In the genomic region with DNA sequence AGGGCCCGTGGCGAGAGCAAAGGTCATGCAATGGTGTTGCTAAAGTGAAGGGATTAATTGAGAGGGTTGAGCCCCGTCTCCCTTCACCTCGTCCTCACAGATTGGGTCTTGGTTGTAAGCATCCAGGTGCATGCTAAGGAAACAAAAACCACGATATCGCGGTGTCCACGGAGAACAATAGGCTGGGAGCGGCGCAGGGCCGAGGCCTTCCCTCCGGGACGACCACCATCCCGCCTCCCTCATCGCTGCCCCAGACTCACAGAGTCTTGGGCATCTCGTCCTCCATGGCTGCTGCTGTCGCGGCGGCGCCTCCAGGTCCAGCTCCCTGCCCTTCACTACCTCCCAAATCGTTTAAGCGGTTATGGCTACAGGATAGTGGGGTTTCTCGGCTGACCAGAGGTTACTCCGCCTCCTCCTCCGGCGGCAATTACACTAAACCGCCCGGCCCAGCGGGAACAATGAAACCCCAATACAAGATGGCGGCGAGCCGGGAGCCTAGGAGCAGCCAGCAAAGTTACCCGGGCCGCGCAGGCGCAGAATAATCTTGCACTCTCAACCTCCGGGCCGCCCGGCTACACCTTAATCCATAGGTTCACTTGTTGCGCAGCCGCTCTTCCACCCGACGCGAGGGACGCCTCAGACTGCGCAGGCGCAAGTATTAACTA, we compare ENCODE assay signal across 8 cellular contexts. TPM values are rescaled to one million over a fixed set of nuclear protein-coding genes. Genes with fewer than 3 reads are reported as not detected.
DNase-seq lines count a peak whose midpoint lies in the region; ATAC-seq and TF ChIP-seq lines count a peak whose summit lies in the region.

A gene with protein sequence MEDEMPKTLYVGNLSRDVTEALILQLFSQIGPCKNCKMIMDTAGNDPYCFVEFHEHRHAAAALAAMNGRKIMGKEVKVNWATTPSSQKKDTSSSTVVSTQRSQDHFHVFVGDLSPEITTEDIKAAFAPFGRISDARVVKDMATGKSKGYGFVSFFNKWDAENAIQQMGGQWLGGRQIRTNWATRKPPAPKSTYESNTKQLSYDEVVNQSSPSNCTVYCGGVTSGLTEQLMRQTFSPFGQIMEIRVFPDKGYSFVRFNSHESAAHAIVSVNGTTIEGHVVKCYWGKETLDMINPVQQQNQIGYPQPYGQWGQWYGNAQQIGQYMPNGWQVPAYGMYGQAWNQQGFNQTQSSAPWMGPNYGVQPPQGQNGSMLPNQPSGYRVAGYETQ (minus strand): TSS at position 484 of the 665 bp plus-strand sequence. CDS start 198 bp downstream, at position 286.

- peak; percentile 99 for DNase-seq in EH (ENCODE audit: low read depth)
- peak; percentile 98 for DNase-seq in H4 (ENCODE audit: low spot score)
- DNase-seq in LoVo (ENCODE audit: low spot score), result peak; percentile 100
- peak; percentile 97 for DNase-seq in RWPE2 (ENCODE audit: low spot score)
- DNase-seq in activated T-helper 2 cell treated with anti-CD3 and anti-CD28 coated beads, Interferon-gamma antibody, Interleukin-2, Interleukin-4, amounts not matched to agents 10 μg/mL and 5 μg/mL and 100 μg/mL, durations not matched to agents 14 hours and 24 hours and 36 hours (ENCODE audit: low spot score), result peak; percentile 98
- peak; percentile 99 for DNase-seq in fibroblast of pulmonary artery (ENCODE audit: low read depth)

- peak within 1 kb of the TSS; percentile 90 for H3K4me3 ChIP-seq in RWPE2 (ENCODE audit: severe bottlenecking)
- H3K4me3 ChIP-seq in fibroblast of pulmonary artery (replicated peaks; ENCODE audit: low read depth, low read length), result peak within 1 kb of the TSS; percentile 99

- peaks cover 22% of the 10 kb centered on the region for H3K36me3 Mint-ChIP-seq in activated T-helper 2 cell treated with anti-CD3 and anti-CD28 coated beads, Interferon-gamma antibody, Interleukin-2, Interleukin-4, amounts not matched to agents 10 μg/mL and 5 μg/mL and 100 μg/mL, durations not matched to agents 14 hours and 24 hours and 36 hours (ENCODE audit: low read depth)
- H3K36me3 Mint-ChIP-seq in nephron (ENCODE audit: low read depth), result peaks cover 13% of the 10 kb centered on the region
- peaks cover 28% of the 10 kb centered on the region for H3K36me3 Mint-ChIP-seq in stimulated activated naive CD8-positive, alpha-beta T cell treated with anti-CD3 and anti-CD28 coated beads, Interleukin-15, Interleukin-2, amounts not matched to agents 100 ng/mL and 50 ng/mL, for 24 hours (ENCODE audit: low read depth)

- H3K27ac ChIP-seq in RWPE2 (ENCODE audit: poor library complexity, severe bottlenecking), result peak within 1 kb of the TSS; percentile 89

- intact Hi-C loops in activated T-helper 2 cell treated with anti-CD3 and anti-CD28 coated beads, Interferon-gamma antibody, Interleukin-2, Interleukin-4, amounts not matched to agents 10 μg/mL and 5 μg/mL and 100 μg/mL, durations not matched to agents 14 hours and 24 hours and 36 hours (cut with micrococcal nuclease), result loop anchor here (1.0 to 5.0 kb wide), 8 partner anchors 9 to 1996 kb away; a partner anchor contains a TSS

- peaks cover 22% of the 10 kb centered on the region for H3K4me1 Mint-ChIP-seq in activated T-helper 2 cell treated with anti-CD3 and anti-CD28 coated beads, Interferon-gamma antibody, Interleukin-2, Interleukin-4, amounts not matched to agents 10 μg/mL and 5 μg/mL and 100 μg/mL, durations not matched to agents 14 hours and 24 hours and 36 hours (ENCODE audit: low read depth)
- peaks cover 27% of the 10 kb centered on the region for H3K4me1 Mint-ChIP-seq in nephron
- peaks cover 42% of the 10 kb centered on the region for H3K4me1 Mint-ChIP-seq in stimulated activated naive CD8-positive, alpha-beta T cell treated with anti-CD3 and anti-CD28 coated beads, Interleukin-15, Interleukin-2, amounts not matched to agents 100 ng/mL and 50 ng/mL, for 24 hours (ENCODE audit: low read depth)

- no peaks in the 10 kb centered on the region for H3K27me3 ChIP-seq in RWPE2 (ENCODE audit: insufficient read depth, poor library complexity, severe bottlenecking)

- peaks cover 7% of the 10 kb centered on the region for H3K4me1 ChIP-seq in RWPE2 (ENCODE audit: insufficient read depth, poor library complexity, severe bottlenecking)

- TF ChIP-seq CTCF in RWPE2 (IDR thresholded peaks at IDR 0.05; ENCODE audit: poor library complexity, severe bottlenecking), result no peak
- TF ChIP-seq CTCF in fibroblast of pulmonary artery (IDR thresholded peaks at IDR 0.05; ENCODE audit: low read length, missing control alignments), result no peak
- no peak for TF ChIP-seq CTCF in nephron (IDR thresholded peaks at IDR 0.05; ENCODE audit: unreplicated experiment in 3 of 3)

- H3K36me3 ChIP-seq in RWPE2 (ENCODE audit: low read depth), result peaks cover 14% of the 10 kb centered on the region; the same call in 1 of the 2 replicates

- H3K27ac Mint-ChIP-seq in activated T-helper 2 cell treated with anti-CD3 and anti-CD28 coated beads, Interferon-gamma antibody, Interleukin-2, Interleukin-4, amounts not matched to agents 10 μg/mL and 5 μg/mL and 100 μg/mL, durations not matched to agents 14 hours and 24 hours and 36 hours, result peak within 1 kb of the TSS; percentile 98
- peak within 1 kb of the TSS; percentile 100 for H3K27ac Mint-ChIP-seq in nephron
- H3K27ac Mint-ChIP-seq in stimulated activated naive CD8-positive, alpha-beta T cell treated with anti-CD3 and anti-CD28 coated beads, Interleukin-15, Interleukin-2, amounts not matched to agents 100 ng/mL and 50 ng/mL, for 24 hours, result peak within 1 kb of the TSS; percentile 97

- no peaks in the 10 kb centered on the region for H3K9me3 Mint-ChIP-seq in activated T-helper 2 cell treated with anti-CD3 and anti-CD28 coated beads, Interferon-gamma antibody, Interleukin-2, Interleukin-4, amounts not matched to agents 10 μg/mL and 5 μg/mL and 100 μg/mL, durations not matched to agents 14 hours and 24 hours and 36 hours
- no peaks in the 10 kb centered on the region for H3K9me3 Mint-ChIP-seq in nephron
- no peaks in the 10 kb centered on the region for H3K9me3 Mint-ChIP-seq in stimulated activated naive CD8-positive, alpha-beta T cell treated with anti-CD3 and anti-CD28 coated beads, Interleukin-15, Interleukin-2, amounts not matched to agents 100 ng/mL and 50 ng/mL, for 24 hours

- ATAC-seq in RWPE2 (ENCODE audit: low read depth), result peak; percentile 95

- H3K4me3 Mint-ChIP-seq in activated T-helper 2 cell treated with anti-CD3 and anti-CD28 coated beads, Interferon-gamma antibody, Interleukin-2, Interleukin-4, amounts not matched to agents 10 μg/mL and 5 μg/mL and 100 μg/mL, durations not matched to agents 14 hours and 24 hours and 36 hours (ENCODE audit: low read depth), result peak within 1 kb of the TSS; percentile 95
- H3K4me3 Mint-ChIP-seq in nephron, result peak within 1 kb of the TSS; percentile 98 to 99 (median 98)
- peak within 1 kb of the TSS; percentile 98 for H3K4me3 Mint-ChIP-seq in stimulated activated naive CD8-positive, alpha-beta T cell treated with anti-CD3 and anti-CD28 coated beads, Interleukin-15, Interleukin-2, amounts not matched to agents 100 ng/mL and 50 ng/mL, for 24 hours

- H3K9me3 ChIP-seq in RWPE2 (ENCODE audit: severe bottlenecking), result no peaks in the 10 kb centered on the region

- no peaks in the 10 kb centered on the region for H3K27me3 Mint-ChIP-seq in activated T-helper 2 cell treated with anti-CD3 and anti-CD28 coated beads, Interferon-gamma antibody, Interleukin-2, Interleukin-4, amounts not matched to agents 10 μg/mL and 5 μg/mL and 100 μg/mL, durations not matched to agents 14 hours and 24 hours and 36 hours (ENCODE audit: low read depth)
- H3K27me3 Mint-ChIP-seq in nephron (ENCODE audit: low read depth), result peaks cover 4% of the 10 kb centered on the region
- peaks cover 4% of the 10 kb centered on the region for H3K27me3 Mint-ChIP-seq in stimulated activated naive CD8-positive, alpha-beta T cell treated with anti-CD3 and anti-CD28 coated beads, Interleukin-15, Interleukin-2, amounts not matched to agents 100 ng/mL and 50 ng/mL, for 24 hours

RNA-seq across cellular contexts. Expression of the gene that starts here (rescaled TPM):
- total RNA-seq in H4 (2014; rRNA removed; shearing (Covaris generic)), result 47.2 and 52.4 TPM in 2 replicates
- total RNA-seq in activated T-helper 2 cell treated with anti-CD3 and anti-CD28 coated beads, Interferon-gamma antibody, Interleukin-2, Interleukin-4, amounts not matched to agents 10 μg/mL and 5 μg/mL and 100 μg/mL, durations not matched to agents 14 hours and 24 hours and 36 hours, result 113 TPM in 2 replicates

Comparison
In these comparisons a context has a peak if more than half of its experiments do, and no peak if none do; other contexts are left out.
1. Peak in every context shown above with its lines: DNase-seq, ATAC-seq, H3K4me3 ChIP-seq and H3K27ac ChIP-seq.